8 cellular contexts compared by ENCODE assay signal in genomic region chr12:93127582-93128331, GRCh38.
DNase-seq lines count a peak whose midpoint lies in the region; ATAC-seq and TF ChIP-seq lines count a peak whose summit lies in the region.

No MANE protein-coding gene starts in this region.

- CTCF ChIA-PET in AG04450 (lab: Charles Lee): interaction anchor here (0.5 to 2.2 kb wide), 7 partner anchors 10 to 269 kb away, joined by 3 to 12 read pairs (median 3); no protein-coding TSS in a partner anchor
- CTCF ChIA-PET in mammary epithelial cell (lab: Charles Lee; ENCODE audit: low non-redundant PET): interaction anchor here (0.6 to 1.1 kb wide), 2 partner anchors 10 to 885 kb away, joined by 4 read pairs; no protein-coding TSS in a partner anchor

- H3K4me3 ChIP-seq in AG04450 (ENCODE audit: low read depth, low read length): no peak overlapping the region
- H3K4me3 ChIP-seq in mammary epithelial cell (replicated peaks in 1 of 3; ENCODE audit: insufficient read depth in 1 of 3, low read depth in 2 of 3, low read length in 3 of 3): no peak overlapping the region
- H3K4me3 ChIP-seq in mesenchymal stem cell (ENCODE audit: insufficient read depth in 1 of 2, low read depth in 1 of 2, low read length in 2 of 2): no peak overlapping the region

- BruUV-seq in mammary epithelial cell (replicated peaks; lab: Mats Ljungman, UMichigan): no TSS peak

- H3K9me3 ChIP-seq in AG04450 (ENCODE audit: control insufficient read depth, insufficient read depth, low read length) (no peaks in the 10 kb centered on the region), mammary epithelial cell (replicated peaks; ENCODE audit: insufficient read depth, low read length) (no peaks in the 10 kb centered on the region), mesenchymal stem cell (ENCODE audit: control insufficient read depth, low read length) (no peaks in the 10 kb centered on the region), T-helper 17 cell (ENCODE audit: control insufficient read depth, low read length, poor library complexity, severe bottlenecking) (no peaks in the 10 kb centered on the region)

- no peaks in the 10 kb centered on the region for H3K9me3 Mint-ChIP-seq in natural killer cell treated with Interleukin-12 subunit alpha and Interleukin-12 subunit beta and Interleukin-15 and Interleukin-18, amount 100 ng/mL, for 72 hours

- DNase-seq in AG04450 (ENCODE audit: low read depth, low spot score) (peak; percentile 88), NCI-H1105 treated with DMSO at 0.1 percent for 48 hours (lab: John Stamatoyannopoulos, UW) (peak; percentile 98), mammary epithelial cell (peak; percentile 71), mesenchymal stem cell (peak; percentile 86), nucleus accumbens (lab: John Stamatoyannopoulos, UW) (no peak), T-helper 17 cell (no peak)
- DNase-seq in natural killer cell treated with Interleukin-12 subunit alpha and Interleukin-12 subunit beta and Interleukin-15 and Interleukin-18, amount 100 ng/mL, for 72 hours (ENCODE audit: low spot score): no peak

- no peak overlapping the region for H3K4me3 Mint-ChIP-seq in natural killer cell treated with Interleukin-12 subunit alpha and Interleukin-12 subunit beta and Interleukin-15 and Interleukin-18, amount 100 ng/mL, for 72 hours
- H3K4me3 Mint-ChIP-seq in T-helper 17 cell: no peak overlapping the region

- H4K20me1 ChIP-seq in mammary epithelial cell (ENCODE audit: insufficient read depth, low read length): no peaks in the 10 kb centered on the region

- H3K4me1 Mint-ChIP-seq in natural killer cell treated with Interleukin-12 subunit alpha and Interleukin-12 subunit beta and Interleukin-15 and Interleukin-18, amount 100 ng/mL, for 72 hours (ENCODE audit: low read depth in 2 of 2): peaks cover 0 to 3% of the 10 kb centered on the region in 2 donors
- peaks cover 2% of the 10 kb centered on the region for H3K4me1 Mint-ChIP-seq in T-helper 17 cell

- H3K36me3 Mint-ChIP-seq in natural killer cell treated with Interleukin-12 subunit alpha and Interleukin-12 subunit beta and Interleukin-15 and Interleukin-18, amount 100 ng/mL, for 72 hours: no peaks in the 10 kb centered on the region
- no peaks in the 10 kb centered on the region for H3K36me3 Mint-ChIP-seq in T-helper 17 cell (ENCODE audit: low read depth)

- H2BK15ac ChIP-seq in mesenchymal stem cell (ENCODE audit: low read depth, poor library complexity, severe bottlenecking): no peak overlapping the region

- POLR2A ChIA-PET in AG04450 (lab: Yijun Ruan, JAX): interaction anchor here (0.6 to 1.3 kb wide), 5 partner anchors 12 to 49 kb away, joined by 3 to 4 read pairs (median 3); no protein-coding TSS in a partner anchor

- H3K4me2 ChIP-seq in mammary epithelial cell (ENCODE audit: insufficient read depth, low read depth, low read length): peak overlapping the region; percentile 75
- no peak overlapping the region for H3K4me2 ChIP-seq in mesenchymal stem cell (ENCODE audit: low read length, poor library complexity, severe bottlenecking)

- H3K27ac ChIP-seq in AG04450 (ENCODE audit: low read depth, low read length) (peak overlapping the region; percentile 24), mammary epithelial cell (ENCODE audit: insufficient read depth, low read depth, low read length) (no peak overlapping the region), mesenchymal stem cell (ENCODE audit: low read length, poor library complexity, severe bottlenecking) (peak overlapping the region; percentile 13)

- dilution Hi-C loops in mammary epithelial cell (cut with HindIII; ENCODE audit: low sequenced_read_pairs): loop anchor here (5.0 kb wide), 1 partner anchor 190 kb away; no protein-coding TSS in a partner anchor

- no peak overlapping the region for H2BK5ac ChIP-seq in mesenchymal stem cell (ENCODE audit: low read depth, low read length, poor library complexity, severe bottlenecking)

- no peak overlapping the region for H3K23ac ChIP-seq in mesenchymal stem cell (ENCODE audit: low read length in 2 of 2)

- peak overlapping the region; percentile 53 for H2AK5ac ChIP-seq in mesenchymal stem cell (ENCODE audit: low read length, severe bottlenecking)

- H2AFZ ChIP-seq in mammary epithelial cell (ENCODE audit: low read depth, low read length): peak overlapping the region; percentile 76
- H2AFZ ChIP-seq in mesenchymal stem cell (ENCODE audit: low read depth, low read length): no peak overlapping the region

- H4K8ac ChIP-seq in mesenchymal stem cell (ENCODE audit: low read length): no peak overlapping the region

- peak overlapping the region in 1 of 2 experiments; percentile 34 for H3K18ac ChIP-seq in mesenchymal stem cell (ENCODE audit: low read depth in 1 of 2, low read length in 2 of 2)

- H3K9ac ChIP-seq in mammary epithelial cell (ENCODE audit: insufficient read depth, low read length): no peak overlapping the region
- H3K9ac ChIP-seq in mesenchymal stem cell (ENCODE audit: low read length): no peak overlapping the region

- H3K4me1 ChIP-seq in mammary epithelial cell (ENCODE audit: insufficient read depth, low read length) (peaks cover 28% of the 10 kb centered on the region), mesenchymal stem cell (ENCODE audit: control insufficient read depth, insufficient read depth, low read depth, low read length) (peaks cover 11% of the 10 kb centered on the region)

- no peak overlapping the region for H3K4ac ChIP-seq in mesenchymal stem cell (ENCODE audit: low read depth in 1 of 2, low read length in 2 of 2)

- no peaks in the 10 kb centered on the region for H3K27me3 ChIP-seq in AG04450 (ENCODE audit: control insufficient read depth, insufficient read depth, low read length)
- H3K27me3 ChIP-seq in mammary epithelial cell (ENCODE audit: insufficient read depth, low read length): no peaks in the 10 kb centered on the region
- peaks cover 0 to 4% of the 10 kb centered on the region in 2 experiments for H3K27me3 ChIP-seq in mesenchymal stem cell (ENCODE audit: control insufficient read depth in 1 of 2, insufficient read depth in 1 of 2, low read length in 2 of 2)

- TF ChIP-seq CTCF in AG04450 (IDR thresholded peaks at IDR 0.05; ENCODE audit: low read depth, low read length) (peak; percentile 62), mammary epithelial cell (conservative IDR thresholded peaks at IDR 0.05 in 1 of 2, IDR thresholded peaks at IDR 0.05 in 1 of 2; ENCODE audit: extremely low read depth in 1 of 2, insufficient read depth in 1 of 2, low read depth in 1 of 2, low read length in 2 of 2) (peak; percentile 50 to 59)

- H3K27ac Mint-ChIP-seq in natural killer cell treated with Interleukin-12 subunit alpha and Interleukin-12 subunit beta and Interleukin-15 and Interleukin-18, amount 100 ng/mL, for 72 hours: no peak overlapping the region
- H3K27ac Mint-ChIP-seq in T-helper 17 cell: no peak overlapping the region

- no peak overlapping the region for H4K91ac ChIP-seq in mesenchymal stem cell (ENCODE audit: low read length)

- H3K79me2 ChIP-seq in mammary epithelial cell (ENCODE audit: insufficient read depth, low read length): no peaks in the 10 kb centered on the region

- H3K79me1 ChIP-seq in mesenchymal stem cell (replicated peaks; ENCODE audit: low read length, poor library complexity, severe bottlenecking): no peaks in the 10 kb centered on the region

- peak overlapping the region; percentile 84 to 92 for H2BK12ac ChIP-seq in mesenchymal stem cell (ENCODE audit: low read length in 2 of 2)

- no peak overlapping the region for H2BK120ac ChIP-seq in mesenchymal stem cell (ENCODE audit: low read depth, low read length)

- no peak for ATAC-seq in natural killer cell treated with Interleukin-12 subunit alpha and Interleukin-12 subunit beta and Interleukin-15 and Interleukin-18, amount 100 ng/mL, for 72 hours
- no peak for ATAC-seq in HG02852 (IDR thresholded peaks at IDR 0.05; ENCODE audit: unreplicated experiment)
- no peak for ATAC-seq in T-helper 17 cell

- intact Hi-C loops in mammary epithelial cell (cut with micrococcal nuclease): loop anchor here (1.0 to 10.0 kb wide), 5 partner anchors 97 to 342 kb away; no protein-coding TSS in a partner anchor

- H3K36me3 ChIP-seq in mammary epithelial cell (ENCODE audit: insufficient read depth, low read length) (no peaks in the 10 kb centered on the region), mesenchymal stem cell (ENCODE audit: control insufficient read depth in 1 of 2, insufficient read depth in 2 of 2, low read depth in 1 of 2, low read length in 2 of 2) (no peaks in the 10 kb centered on the region)

- H3K14ac ChIP-seq in mesenchymal stem cell (ENCODE audit: low read length in 2 of 2): no peak overlapping the region

- no peaks in the 10 kb centered on the region for H3K27me3 Mint-ChIP-seq in natural killer cell treated with Interleukin-12 subunit alpha and Interleukin-12 subunit beta and Interleukin-15 and Interleukin-18, amount 100 ng/mL, for 72 hours
- no peaks in the 10 kb centered on the region for H3K27me3 Mint-ChIP-seq in T-helper 17 cell

- in situ Hi-C loops in mammary epithelial cell (cut with MboI; ENCODE audit: low sequenced_read_pairs in 2 of 2): loop anchor here in 1 of 2 donors (10.0 kb wide), 1 partner anchor 257 kb away; no protein-coding TSS in a partner anchor

- WGBS in mammary epithelial cell (ENCODE audit: low coverage, missing lambda C conversion rate): 3% methylated on average over 16 of the region's 16 CpGs
- 58% methylated on average over 14 of the region's 16 CpGs for WGBS in mesenchymal stem cell

Comparison
In these comparisons a context has a peak if more than half of its experiments do, and no peak if none do; other contexts are left out.
1. DNase-seq: peak in AG04450 (single experiment), NCI-H1105 treated with DMSO at 0.1 percent for 48 hours (single experiment), mammary epithelial cell (single experiment) and mesenchymal stem cell (single experiment); none in natural killer cell treated with Interleukin-12 subunit alpha and Interleukin-12 subunit beta and Interleukin-15 and Interleukin-18, amount 100 ng/mL, for 72 hours (single experiment), nucleus accumbens (0 of 56) and T-helper 17 cell (0 of 3).